20 cellular contexts compared by ENCODE assay signal in the genomic region with DNA sequence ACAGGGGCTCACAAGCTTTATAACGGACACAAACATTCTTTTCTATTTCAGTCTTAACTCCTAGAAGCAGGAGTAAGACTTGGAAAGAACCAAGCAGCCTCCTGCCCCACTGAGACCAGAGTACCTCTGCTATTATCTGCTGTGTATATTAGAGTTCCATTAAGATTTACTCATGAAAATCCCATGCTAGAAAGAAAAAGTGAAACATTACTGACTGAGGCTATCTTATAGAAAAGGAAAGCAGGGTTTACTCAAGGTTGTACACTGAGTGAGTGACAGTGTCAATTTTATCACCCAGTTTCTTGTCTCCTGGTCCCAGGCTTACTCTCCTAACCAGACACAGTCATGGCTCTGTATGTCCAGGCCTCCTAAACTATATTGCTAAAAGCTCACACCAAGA.
A peak's percentile ranks its signal among the peaks of the same experiment; 100 is the strongest.
DNase-seq lines count a peak whose midpoint lies in the region; ATAC-seq and TF ChIP-seq lines count a peak whose summit lies in the region.
"Had no signal": no experiment of that assay in that cellular context is flagged by ENCODE, and none has a peak within 500 bp of the region (broad histone marks: within the 10 kb centered on the region; RNA-seq: fewer than 3 reads in every experiment).

No MANE protein-coding gene starts in this region.

- no peak overlapping the region for H2AFZ ChIP-seq in OCI-LY1 (ENCODE audit: low read length)
- H2AFZ ChIP-seq in osteoblast (ENCODE audit: low read length): peak overlapping the region; percentile 22

- H3F3A ChIP-seq in OCI-LY1 (ENCODE audit: insufficient read depth, low read length): no peaks in the 10 kb centered on the region

- no peaks in the 10 kb centered on the region for H3K9me2 ChIP-seq in OCI-LY1 (ENCODE audit: low read depth, low read length)

- H3K27me3 ChIP-seq in OCI-LY1 (ENCODE audit: insufficient read depth, low read length) (no peaks in the 10 kb centered on the region), osteoblast (ENCODE audit: insufficient read depth, low read length) (no peaks in the 10 kb centered on the region)

- H3K4me3 ChIP-seq in OCI-LY1 (ENCODE audit: low read depth, low read length, poor library complexity, severe bottlenecking) (peak overlapping the region; percentile 54), osteoblast (ENCODE audit: insufficient read depth, low read length) (no peak overlapping the region)
- H3K4me3 ChIP-seq: GM12878, K562, SK-N-MC had no signal

- H3K79me2 ChIP-seq in OCI-LY1 (ENCODE audit: insufficient read depth, low read length) (0 out of 2 replicates have a peak, but pooled peaks cover 3% of the 10 kb centered on the region), osteoblast (ENCODE audit: insufficient read depth, low read length) (no peaks in the 10 kb centered on the region)

- H3K4me2 ChIP-seq in OCI-LY1 (ENCODE audit: low read length) (peak overlapping the region; percentile 42; the same call in 1 of the 2 replicates), osteoblast (ENCODE audit: insufficient read depth, low read length) (no peak overlapping the region)

- TF ChIP-seq CTCF in OCI-LY1 (IDR thresholded peaks at IDR 0.05; ENCODE audit: low read length): no peak
- TF ChIP-seq CTCF in osteoblast (IDR thresholded peaks at IDR 0.05; ENCODE audit: extremely low read depth, low read depth, low read length): no peak

- ATAC-seq in GM18873 (IDR thresholded peaks at IDR 0.05; ENCODE audit: low FRiP score, unreplicated experiment): no peak
- ATAC-seq: GM12878, K562, Right ventricle myocardium inferior had no signal

- no peaks in the 10 kb centered on the region for H3K36me3 ChIP-seq in OCI-LY1 (ENCODE audit: insufficient read depth, low read length)
- H3K36me3 ChIP-seq in osteoblast (ENCODE audit: insufficient read depth, low read length): no peaks in the 10 kb centered on the region

- H3K9me3 ChIP-seq in OCI-LY1 (ENCODE audit: low read length) (no peaks in the 10 kb centered on the region), osteoblast (ENCODE audit: low read depth, low read length) (no peaks in the 10 kb centered on the region)

- peak; percentile 48 for DNase-seq in inferior parietal cortex (ENCODE audit: extremely low spot score)
- DNase-seq in osteoblast (ENCODE audit: insufficient read length, low spot score, missing footprints): no peak
- DNase-seq in DMS 273 (lab: John Stamatoyannopoulos, UW; ENCODE audit: unreplicated experiment): no peak
- no peak for DNase-seq in NCI-H1105 treated with DMSO at 0.1 percent for 48 hours (lab: John Stamatoyannopoulos, UW)
- no peak for DNase-seq in MV-4-11 (lab: John Stamatoyannopoulos, UW)
- DNase-seq: CD4-positive, alpha-beta T cell; DMS53; EL; GOT3; NCI-H1694 treated with DMSO at 0.1 percent for 48 hours; NCI-H2107; NCI-H510A; NCI-H774 had no signal

- H3K4me1 ChIP-seq in OCI-LY1 (ENCODE audit: insufficient read depth, low read length, severe bottlenecking) (peaks cover 85% of the 10 kb centered on the region), osteoblast (ENCODE audit: insufficient read depth, low read length) (no peaks in the 10 kb centered on the region)

- no peak overlapping the region; the same call in 1 of the 2 replicates for H3K9ac ChIP-seq in OCI-LY1 (ENCODE audit: low read length)

- H3K27ac ChIP-seq in OCI-LY1 (ENCODE audit: low read depth, low read length, poor library complexity, severe bottlenecking): peak overlapping the region; percentile 19
- H3K27ac ChIP-seq in cingulate gyrus (ENCODE audit: low read depth, low read length): peak overlapping the region; percentile 49
- no peak overlapping the region for H3K27ac ChIP-seq in osteoblast (ENCODE audit: low read depth, low read length)
- H3K27ac ChIP-seq: SK-N-MC had no signal

- no peaks in the 10 kb centered on the region for H4K20me1 ChIP-seq in OCI-LY1 (ENCODE audit: insufficient read depth, low read length)
- no peaks in the 10 kb centered on the region for H4K20me1 ChIP-seq in osteoblast (ENCODE audit: insufficient read depth, low read length)
